ENCODE assay signal across 14 cellular contexts in genomic region chr1:58282623-58283022, GRCh38.
"Had no signal": no experiment of that assay in that cellular context is flagged by ENCODE, and none has a peak within 500 bp of the region (broad histone marks: within the 10 kb centered on the region; RNA-seq: fewer than 3 reads in every experiment).

No MANE protein-coding gene starts in this region.

- H3K27me3 ChIP-seq: dorsolateral prefrontal cortex, neutrophil had no signal

- DNase-seq: cortex of kidney; effector CD8-positive, alpha-beta T cell; foreskin melanocyte; islet precursor cell; naive thymus-derived CD4-positive, alpha-beta T cell; nephron progenitor cell; psoas muscle; retina; small intestine; stimulated activated CD4-positive, alpha-beta T cell treated with anti-CD3 and anti-CD28 coated beads, Interleukin-12 subunit alpha, Interleukin-12 subunit beta, amount 100 ng/mL, for 4 hours; stimulated activated naive CD4-positive, alpha-beta T cell treated with Interleukin-2 at 50 U/mL for 16 hours; trophoblast cell had no signal

- H3K4me3 Mint-ChIP-seq: naive thymus-derived CD4-positive, alpha-beta T cell; nephron progenitor cell had no signal

- H3K27ac Mint-ChIP-seq: naive thymus-derived CD4-positive, alpha-beta T cell; nephron progenitor cell had no signal

- H3K9me3 ChIP-seq: neutrophil, psoas muscle had no signal

- H3K4me3 ChIP-seq: dorsolateral prefrontal cortex, psoas muscle had no signal

- H3K27ac ChIP-seq: dorsolateral prefrontal cortex, neutrophil, psoas muscle had no signal

- ATAC-seq: naive thymus-derived CD4-positive, alpha-beta T cell; psoas muscle had no signal

- H3K4me1 Mint-ChIP-seq: naive thymus-derived CD4-positive, alpha-beta T cell; nephron progenitor cell had no signal

- H3K4me1 ChIP-seq: psoas muscle had no signal

- H3K36me3 ChIP-seq: neutrophil had no signal
